15 cellular contexts compared by ENCODE assay signal in the genomic region with DNA sequence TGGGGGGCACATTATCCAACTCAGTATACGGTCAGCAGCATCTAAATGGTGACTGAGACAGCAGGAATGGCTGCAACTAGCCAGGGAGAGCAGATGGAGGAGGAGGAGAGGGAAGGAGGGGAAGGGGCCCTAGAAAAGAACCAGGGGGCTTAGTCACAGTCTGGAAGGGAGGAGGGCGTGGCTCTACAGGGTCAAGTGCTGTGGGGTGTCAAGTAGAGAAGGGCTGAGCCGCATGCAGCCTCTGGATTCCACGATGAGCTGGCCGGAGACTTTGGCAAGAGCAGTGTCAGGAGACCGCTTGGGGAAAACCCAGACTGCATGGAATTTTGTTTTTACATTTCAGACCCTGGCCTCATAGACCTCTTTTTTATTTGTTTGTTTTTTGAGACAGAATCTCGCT. TPM values are rescaled to one million over a fixed set of nuclear protein-coding genes. Genes with fewer than 3 reads are reported as not detected.
DNase-seq lines count a peak whose midpoint lies in the region; ATAC-seq and TF ChIP-seq lines count a peak whose summit lies in the region.
"Had no signal": no experiment of that assay in that cellular context is flagged by ENCODE, and none has a peak within 500 bp of the region (broad histone marks: within the 10 kb centered on the region; RNA-seq: fewer than 3 reads in every experiment).

No MANE protein-coding gene starts in this region.

- H3K27ac ChIP-seq in Panc1 (ENCODE audit: low read length) = no peak overlapping the region; the same call in 1 of the 2 replicates
- H3K27ac ChIP-seq: gastrocnemius medialis, right lobe of liver, SK-N-MC had no signal

- intact Hi-C loops in Panc1 (cut with micrococcal nuclease; ENCODE audit: unreplicated experiment) = no loop called here

- DNase-seq in EH (ENCODE audit: low read depth) = peak; percentile 88
- DNase-seq in Panc1 (ENCODE audit: low read depth, low spot score) = no peak
- peak; percentile 79 for DNase-seq in fibroblast of peridontal ligament (ENCODE audit: extremely low read depth)
- peak; percentile 64 for DNase-seq in retinal pigment epithelial cell (ENCODE audit: low read depth)
- DNase-seq in G401 (ENCODE audit: low spot score) = no peak
- no peak for DNase-seq in H7
- DNase-seq: activated naive CD8-positive, alpha-beta T cell treated with anti-CD3 and anti-CD28 coated beads, Interleukin-2, amount 10 ng/mL, durations not matched to agents 7 days and 5 days; dermis blood vessel endothelial cell; gastrocnemius medialis; naive B cell; NCI-H2029; right lobe of liver had no signal

- ATAC-seq in Panc1 (peak; percentile 67), HG03196 (IDR thresholded peaks at IDR 0.05; ENCODE audit: unreplicated experiment) (no peak), HG03342 (IDR thresholded peaks at IDR 0.05; ENCODE audit: unreplicated experiment) (no peak)
- ATAC-seq: gastrocnemius medialis, right lobe of liver had no signal

- no peak overlapping the region for H3K4me3 ChIP-seq in Panc1 (ENCODE audit: low read depth in 2 of 2, low read length in 2 of 2)
- H3K4me3 ChIP-seq in retinal pigment epithelial cell (ENCODE audit: low read length) = no peak overlapping the region
- no peak overlapping the region for H3K4me3 ChIP-seq in H7 (ENCODE audit: insufficient read depth, low read depth, low read length)
- H3K4me3 ChIP-seq: gastrocnemius medialis, right lobe of liver, SK-N-MC had no signal

- H3K9me3 ChIP-seq in Panc1 (ENCODE audit: control insufficient read depth, insufficient read depth, low read depth, low read length) = no peaks in the 10 kb centered on the region
- H3K9me3 ChIP-seq: gastrocnemius medialis, right lobe of liver had no signal

- H3K36me3 ChIP-seq in Panc1 (ENCODE audit: control insufficient read depth, insufficient read depth, low read length) = no peaks in the 10 kb centered on the region
- H3K36me3 ChIP-seq in H7 (replicated peaks; ENCODE audit: control insufficient read depth, insufficient read depth, low read length) = no peaks in the 10 kb centered on the region
- H3K36me3 ChIP-seq: gastrocnemius medialis, right lobe of liver had no signal

- H3K27me3 ChIP-seq in Panc1 (ENCODE audit: control insufficient read depth, insufficient read depth, low read length) (no peaks in the 10 kb centered on the region), H7 (ENCODE audit: control insufficient read depth, insufficient read depth, low read length) (no peaks in the 10 kb centered on the region)
- H3K27me3 ChIP-seq: gastrocnemius medialis, right lobe of liver had no signal

- peaks cover 13% of the 10 kb centered on the region; the same call in 1 of the 2 replicates for H3K4me1 ChIP-seq in Panc1 (ENCODE audit: control insufficient read depth, insufficient read depth, low read length)
- H3K4me1 ChIP-seq: gastrocnemius medialis, right lobe of liver had no signal

- no peak for TF ChIP-seq CTCF in Panc1 (IDR thresholded peaks at IDR 0.05)
- TF ChIP-seq CTCF in retinal pigment epithelial cell (conservative IDR thresholded peaks at IDR 0.05; ENCODE audit: low read depth, low read length) = no peak

- POLR2A ChIA-PET in Panc1 (lab: Charles Lee) = no interaction called here

- CTCF ChIA-PET in Panc1 (lab: Charles Lee) = no interaction called here

- in situ Hi-C loops in Panc1 (cut with HindIII; ENCODE audit: low pct_unique_long_range_greater_than_20kb, low sequenced_read_pairs) = no loop called here
- in situ Hi-C loops in G401 (cut with HindIII; ENCODE audit: low sequenced_read_pairs) = no loop called here

- BruUV-seq in Panc1 (replicated peaks; lab: Mats Ljungman, UMichigan) = no TSS peak

RNA-seq across cellular contexts. Expression of gene PPFIA1, which starts 25.8 kb away (rescaled TPM):
- 101 TPM for total RNA-seq in Panc1 (2021; ENCODE audit: unreplicated experiment)
- polyA plus RNA-seq in Panc1 (2012; ENCODE audit: insufficient read length) = 80.7 TPM
- 29.7 and 45.9 TPM in 2 replicates for total RNA-seq in G401 (2014; rRNA removed; shearing (Covaris generic))
- total RNA-seq in H7 (2014; rRNA removed; shearing (Covaris generic)) = 51.5 and 52.2 TPM in 2 replicates

RNA-seq across cellular contexts. Expression of gene FADD, which starts 41.6 kb away (rescaled TPM):
- total RNA-seq in Panc1 (2021; ENCODE audit: unreplicated experiment) = 47.3 TPM
- polyA plus RNA-seq in Panc1 (2012; ENCODE audit: insufficient read length) = 50.4 TPM
- total RNA-seq in G401 (2014; rRNA removed; shearing (Covaris generic)) = 65.3 and 69.2 TPM in 2 replicates
- 100 and 101 TPM in 2 replicates for total RNA-seq in H7 (2014; rRNA removed; shearing (Covaris generic))

Comparison
In these comparisons a context has a peak if more than half of its experiments do, and no peak if none do; other contexts are left out.
1. DNase-seq: peak in EH (single experiment), fibroblast of peridontal ligament (single experiment) and retinal pigment epithelial cell (single experiment); none in Panc1 (single experiment), G401 (single experiment) and H7 (single experiment).